16 cellular contexts compared by ENCODE assay signal in genomic region chr3:156395961-156396700, GRCh38.
"Had no signal": no experiment of that assay in that cellular context is flagged by ENCODE, and none has a peak within 500 bp of the region (broad histone marks: within the 10 kb centered on the region; RNA-seq: fewer than 3 reads in every experiment).

No MANE protein-coding gene starts in this region.

- ATAC-seq: activated naive CD8-positive, alpha-beta T cell treated with anti-CD3 and anti-CD28 coated beads, Interleukin-2, amount 50 U/mL, for 24 hours; effector memory CD8-positive, alpha-beta T cell; natural killer cell; stimulated activated effector memory CD8-positive, alpha-beta T cell treated with anti-CD3 and anti-CD28 coated beads, Interleukin-12 subunit alpha, Interleukin-12 subunit beta, amount 100 ng/mL, for 72 hours had no signal

- H3K27me3 ChIP-seq: breast epithelium, vagina had no signal

- H3K4me1 ChIP-seq: breast epithelium, vagina had no signal

- H3K27ac ChIP-seq: breast epithelium, vagina had no signal

- H3K4me3 ChIP-seq: breast epithelium, vagina had no signal

- H3K36me3 ChIP-seq: breast epithelium, vagina had no signal

- DNase-seq: activated B cell treated with CpG ODN at 0.5 μM for 24 hours; activated CD4-positive, alpha-beta T cell treated with anti-CD3 and anti-CD28 coated beads for 48 hours; activated CD8-positive, alpha-beta memory T cell treated with anti-CD3 and anti-CD28 coated beads for 24 hours; activated naive CD4-positive, alpha-beta T cell treated with anti-CD3 and anti-CD28 coated beads for 36 hours; activated naive CD8-positive, alpha-beta T cell treated with anti-CD3 and anti-CD28 coated beads, Interleukin-2, amount 50 U/mL, for 24 hours; aorta; dermis blood vessel endothelial cell; effector memory CD8-positive, alpha-beta T cell; erythroblast; hypothalamus; mesendoderm; natural killer cell; retina had no signal

- H3K9me3 ChIP-seq: breast epithelium, vagina had no signal
